8 cellular contexts compared by ENCODE assay signal in genomic region chr15:34584321-34584668, GRCh38. TPM values are rescaled to one million over a fixed set of nuclear protein-coding genes. Genes with fewer than 3 reads are reported as not detected.
DNase-seq lines count a peak whose midpoint lies in the region; ATAC-seq, FAIRE-seq and TF ChIP-seq lines count a peak whose summit lies in the region.

No MANE protein-coding gene starts in this region.

- FAIRE-seq in astrocyte (lab: Jason Lieb, UNC), result no peak
- no peak for FAIRE-seq in RCC 7860 (lab: Jason Lieb, UNC)

- H3K36me3 ChIP-seq in left ventricle myocardium inferior, result no peaks in the 10 kb centered on the region
- H3K36me3 ChIP-seq in astrocyte (ENCODE audit: insufficient read depth, low read length), result no peaks in the 10 kb centered on the region
- H3K36me3 ChIP-seq in mesendoderm (ENCODE audit: control insufficient read depth, insufficient read depth, low read length), result no peaks in the 10 kb centered on the region
- H3K36me3 ChIP-seq in vagina, result no peaks in the 10 kb centered on the region

- H3K79me1 ChIP-seq in mesendoderm (ENCODE audit: low read length), result peaks cover 2% of the 10 kb centered on the region

- H3K79me2 ChIP-seq in astrocyte (ENCODE audit: insufficient read depth, low read length) (peaks cover 18% of the 10 kb centered on the region), mesendoderm (ENCODE audit: control insufficient read depth, insufficient read depth, low read length) (no peaks in the 10 kb centered on the region)

- H3K27ac ChIP-seq in left ventricle myocardium inferior (replicated peaks) (no peak overlapping the region), astrocyte (ENCODE audit: low read depth, low read length) (no peak overlapping the region), mesendoderm (ENCODE audit: low read depth, low read length) (no peak overlapping the region), vagina (no peak overlapping the region)

- H3K4ac ChIP-seq in mesendoderm (ENCODE audit: low read depth, low read length), result no peak overlapping the region

- intact Hi-C loops in left ventricle myocardium inferior (cut with micrococcal nuclease), result no loop called here
- intact Hi-C loops in Right ventricle myocardium inferior (cut with DNase I), result loop anchor here (10.0 kb wide), 2 partner anchors 59 to 519 kb away; no protein-coding TSS in a partner anchor
- intact Hi-C loops in vagina (cut with DNase I), result loop anchor here (10.0 kb wide), 1 partner anchor 359 kb away; the partner anchor contains the start of gene EMC4

- no peak for TF ChIP-seq POLR2A in vagina (IDR thresholded peaks at IDR 0.05)

- peaks cover 6% of the 10 kb centered on the region for H3K4me1 Mint-ChIP-seq in astrocyte (ENCODE audit: low read depth, unreplicated experiment)

- peak overlapping the region; percentile 80 for H3K4me3 Mint-ChIP-seq in astrocyte (ENCODE audit: unreplicated experiment)

- WGBS in mesendoderm (ENCODE audit: extremely low coverage, insufficient coverage, low lambda C conversion rate), result no CpG with 5 or more reads among the region's 13 CpGs

- peaks cover 31% of the 10 kb centered on the region for H3K27me3 ChIP-seq in left ventricle myocardium inferior (ENCODE audit: low read depth)
- H3K27me3 ChIP-seq in astrocyte (ENCODE audit: insufficient read depth, low read length), result no peaks in the 10 kb centered on the region
- peaks cover 2% of the 10 kb centered on the region for H3K27me3 ChIP-seq in mesendoderm (ENCODE audit: insufficient read depth, low read length, poor library complexity)
- no peaks in the 10 kb centered on the region for H3K27me3 ChIP-seq in vagina

- no peak overlapping the region for H2BK5ac ChIP-seq in mesendoderm (ENCODE audit: low read length)

- no peak for TF ChIP-seq CTCF in left ventricle myocardium inferior (IDR thresholded peaks at IDR 0.05; ENCODE audit: borderline replicate concordance)
- no peak for TF ChIP-seq CTCF in astrocyte (IDR thresholded peaks at IDR 0.05; ENCODE audit: insufficient read depth, low read depth, low read length)
- no peak for TF ChIP-seq CTCF in vagina (IDR thresholded peaks at IDR 0.05)

- no peak overlapping the region for H2BK15ac ChIP-seq in mesendoderm (replicated peaks; ENCODE audit: low read depth)

- H3K27me3 Mint-ChIP-seq in astrocyte (ENCODE audit: low read depth, unreplicated experiment), result peaks cover 6% of the 10 kb centered on the region

- H4K20me1 ChIP-seq in astrocyte (ENCODE audit: insufficient read depth, low read length), result no peaks in the 10 kb centered on the region

- no peak overlapping the region for H3K27ac Mint-ChIP-seq in astrocyte (ENCODE audit: unreplicated experiment)

- H3K9ac ChIP-seq in astrocyte (ENCODE audit: low read length), result peak overlapping the region; percentile 81
- H3K9ac ChIP-seq in mesendoderm (ENCODE audit: low read length), result peak overlapping the region; percentile 84

- H3K9me3 ChIP-seq in left ventricle myocardium inferior (replicated peaks) (no peaks in the 10 kb centered on the region), astrocyte (ENCODE audit: insufficient read depth, low read depth, low read length) (no peaks in the 10 kb centered on the region), vagina (no peaks in the 10 kb centered on the region)

- no peak overlapping the region for H2BK120ac ChIP-seq in mesendoderm (ENCODE audit: low read depth, low read length)

- ATAC-seq in Right ventricle myocardium inferior (no peak), GM19452 (IDR thresholded peaks at IDR 0.05; ENCODE audit: unreplicated experiment) (no peak), GM18907 (IDR thresholded peaks at IDR 0.05; ENCODE audit: unreplicated experiment) (no peak)

- peak overlapping the region; percentile 91 for H3K56ac ChIP-seq in mesendoderm (ENCODE audit: low read length)

- peak overlapping the region; percentile 86 for H2AFZ ChIP-seq in astrocyte (ENCODE audit: low read depth, low read length)

- peak overlapping the region; percentile 53 for H3K18ac ChIP-seq in mesendoderm (ENCODE audit: low read length)

- peak overlapping the region; percentile 14 for H4K8ac ChIP-seq in mesendoderm (ENCODE audit: low read depth, low read length)

- H3K23ac ChIP-seq in mesendoderm (ENCODE audit: low read length), result no peak overlapping the region

- H4K5ac ChIP-seq in mesendoderm (ENCODE audit: low read length), result no peak overlapping the region

- peak overlapping the region; percentile 90 for H3K4me2 ChIP-seq in astrocyte (ENCODE audit: low read length)
- peak overlapping the region; percentile 92 for H3K4me2 ChIP-seq in mesendoderm (ENCODE audit: low read length)

- H3K4me1 ChIP-seq in left ventricle myocardium inferior (peaks cover 39% of the 10 kb centered on the region), astrocyte (ENCODE audit: insufficient read depth, low read length) (no peaks in the 10 kb centered on the region), mesendoderm (ENCODE audit: control insufficient read depth, low read depth, low read length) (no peaks in the 10 kb centered on the region), vagina (peaks cover 21% of the 10 kb centered on the region)

- H3K9me3 Mint-ChIP-seq in astrocyte (ENCODE audit: unreplicated experiment), result no peaks in the 10 kb centered on the region

- DNase-seq in left ventricle myocardium inferior (no peak), Right ventricle myocardium inferior (ENCODE audit: missing footprints) (no peak), astrocyte (ENCODE audit: low read depth) (no peak), mesendoderm (peak; percentile 2), vagina (ENCODE audit: extremely low spot score in 2 of 2) (no peak), RCC 7860 (ENCODE audit: low spot score) (no peak)

- H3K4me3 ChIP-seq in left ventricle myocardium inferior, result peak overlapping the region; percentile 80
- peak overlapping the region; percentile 68 for H3K4me3 ChIP-seq in astrocyte (ENCODE audit: insufficient read depth, low read depth, low read length)
- H3K4me3 ChIP-seq in mesendoderm (ENCODE audit: low read length), result no peak overlapping the region
- peak overlapping the region; percentile 68 to 79 for H3K4me3 ChIP-seq in vagina

- no peaks in the 10 kb centered on the region for H3K36me3 Mint-ChIP-seq in astrocyte (ENCODE audit: low read depth, unreplicated experiment)

- H2AK5ac ChIP-seq in mesendoderm (ENCODE audit: low read length), result no peak overlapping the region

RNA-seq across cellular contexts. Expression of gene GOLGA8B, which starts 0.8 kb away (rescaled TPM):
- 11.8 TPM for total RNA-seq in left ventricle myocardium inferior
- 7.1 TPM for total RNA-seq in Right ventricle myocardium inferior
- 55.8 and 61.6 TPM in 2 replicates for total RNA-seq in astrocyte
- polyA plus RNA-seq in mesendoderm (2013, experiment 1 of 2), result 11.3 TPM
- polyA plus RNA-seq in mesendoderm (2013, experiment 2 of 2), result 11.4 TPM
- total RNA-seq in vagina, result 68.0 TPM
